26 cellular contexts compared by ENCODE assay signal in the genomic region with DNA sequence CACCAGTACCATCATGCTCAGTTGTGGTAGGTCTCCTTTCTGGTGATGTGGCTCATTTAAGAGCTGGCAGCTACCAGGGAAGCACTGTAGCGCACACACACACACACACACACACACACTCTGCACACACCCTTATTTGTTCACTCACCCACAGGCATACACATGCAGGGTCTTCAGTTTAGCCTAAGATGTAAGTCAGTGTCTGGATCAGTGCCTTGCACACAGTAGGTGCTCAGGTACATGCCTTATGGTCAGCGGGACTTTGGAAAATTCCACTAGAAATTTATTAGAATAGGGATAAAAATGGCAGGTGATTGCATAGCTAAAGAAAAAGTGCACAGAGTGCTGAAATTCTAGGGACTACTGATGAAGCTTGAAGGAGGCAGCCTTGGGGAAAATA.
"Had no signal": no experiment of that assay in that cellular context is flagged by ENCODE, and none has a peak within 500 bp of the region (broad histone marks: within the 10 kb centered on the region; RNA-seq: fewer than 3 reads in every experiment).

No MANE protein-coding gene starts in this region.

- H3K27me3 ChIP-seq: dorsolateral prefrontal cortex, esophagus muscularis mucosa, gastrocnemius medialis, heart right ventricle, left lung had no signal

- H3K4me1 Mint-ChIP-seq: mesothelial cell of epicardium, naive B cell had no signal

- DNase-seq: dermis blood vessel endothelial cell; dorsolateral prefrontal cortex; effector CD4-positive, alpha-beta T cell; effector memory CD4-positive, alpha-beta T cell; foreskin fibroblast; foreskin melanocyte; gastrocnemius medialis; glutamatergic neuron; head of caudate nucleus; heart right ventricle; hippocampal formation; left cardiac atrium; left lung; left ventricle myocardium superior; lower lobe of right lung; mesendoderm; mucosa of descending colon; naive B cell; naive thymus-derived CD8-positive, alpha-beta T cell had no signal

- H3K36me3 ChIP-seq: gastrocnemius medialis had no signal

- H3K27ac Mint-ChIP-seq: mesothelial cell of epicardium; naive thymus-derived CD8-positive, alpha-beta T cell had no signal

- H3K27me3 Mint-ChIP-seq: naive B cell; naive thymus-derived CD8-positive, alpha-beta T cell had no signal

- ATAC-seq: gastrocnemius medialis; heart right ventricle; left cardiac atrium; left lung; left ventricle myocardium superior; lower lobe of right lung; mucosa of descending colon; naive thymus-derived CD8-positive, alpha-beta T cell had no signal

- H3K36me3 Mint-ChIP-seq: naive B cell had no signal

- H3K9me3 Mint-ChIP-seq: mesothelial cell of epicardium had no signal

- H3K4me3 ChIP-seq: coronary artery, dorsolateral prefrontal cortex, esophagus muscularis mucosa, gastrocnemius medialis, heart right ventricle, left lung, lower lobe of right lung, mucosa of descending colon had no signal

- H3K27ac ChIP-seq: coronary artery, dorsolateral prefrontal cortex, esophagus muscularis mucosa, gastrocnemius medialis, heart right ventricle, left lung, lower lobe of right lung had no signal

- H3K4me1 ChIP-seq: esophagus muscularis mucosa, gastrocnemius medialis, heart right ventricle, left lung, lower lobe of right lung had no signal

- H3K4me3 Mint-ChIP-seq: mesothelial cell of epicardium; naive B cell; naive thymus-derived CD8-positive, alpha-beta T cell had no signal

- FAIRE-seq: colon, endothelial cell of umbilical vein, islet of Langerhans, keratinocyte had no signal

- H3K9me3 ChIP-seq: esophagus muscularis mucosa, gastrocnemius medialis, left lung, lower lobe of right lung, mucosa of descending colon had no signal
